ENCODE assay signal across 10 cellular contexts in genomic region chr5:171596391-171596878, GRCh38.
DNase-seq lines count a peak whose midpoint lies in the region; ATAC-seq, FAIRE-seq and TF ChIP-seq lines count a peak whose summit lies in the region.
"Had no signal": no experiment of that assay in that cellular context is flagged by ENCODE, and none has a peak within 500 bp of the region (broad histone marks: within the 10 kb centered on the region; RNA-seq: fewer than 3 reads in every experiment).

No MANE protein-coding gene starts in this region.

- WGBS in thymus: 91% methylated on average over 22 of the region's 22 CpGs
- WGBS in small intestine, 3 donors: 63 to 80% (median 77%) methylated on average over 21 to 22 of the region's 22 CpGs

- H3K4me1 ChIP-seq in HUES48 (ENCODE audit: control insufficient read depth, insufficient read depth, low read length) (peaks cover 7% of the 10 kb centered on the region), thymus (ENCODE audit: control insufficient read depth, insufficient read depth, low read length) (no peaks in the 10 kb centered on the region), small intestine (ENCODE audit: control insufficient read depth in 2 of 2, insufficient read depth in 1 of 2, low read depth in 1 of 2, low read length in 1 of 2) (no peaks in the 10 kb centered on the region)

- H3K27me3 ChIP-seq in HUES48 (ENCODE audit: control insufficient read depth, insufficient read depth, low read length): no peaks in the 10 kb centered on the region
- H3K27me3 ChIP-seq in thymus (ENCODE audit: control insufficient read depth, insufficient read depth): no peaks in the 10 kb centered on the region
- no peaks in the 10 kb centered on the region for H3K27me3 ChIP-seq in small intestine (ENCODE audit: control insufficient read depth in 2 of 2, insufficient read depth in 2 of 2, low read length in 2 of 2)

- no peak for ATAC-seq in HG03159 (IDR thresholded peaks at IDR 0.05; ENCODE audit: unreplicated experiment)

- TF ChIP-seq CTCF in choroid plexus epithelial cell (conservative IDR thresholded peaks at IDR 0.05; ENCODE audit: low read depth, low read length) (peak; percentile 21), GM13977 (IDR thresholded peaks at IDR 0.05; ENCODE audit: extremely low read depth, insufficient read depth, missing control alignments) (no peak)

- no peak overlapping the region; the same call in 1 of the 2 replicates for H3K9ac ChIP-seq in HUES48 (ENCODE audit: low read depth, low read length)

- DNase-seq in choroid plexus epithelial cell (ENCODE audit: low read depth) (peak; percentile 91), iris pigment epithelial cell (ENCODE audit: low read depth) (peak; percentile 81), small intestine (no peak), NCI-H187 treated with DMSO at 0.1 percent for 48 hours (lab: John Stamatoyannopoulos, UW) (no peak), GM13977 (ENCODE audit: low spot score) (no peak)
- DNase-seq: activated CD4-positive, alpha-beta T cell treated with anti-CD3 and anti-CD28 coated beads, Interleukin-2, amount 10 ng/mL, durations not matched to agents 7 days and 5 days; DMS79 had no signal

- no peaks in the 10 kb centered on the region for H3K9me3 ChIP-seq in HUES48 (ENCODE audit: control insufficient read depth, insufficient read depth, low read length)
- peaks cover 2% of the 10 kb centered on the region for H3K9me3 ChIP-seq in thymus (ENCODE audit: control insufficient read depth)
- no peaks in the 10 kb centered on the region for H3K9me3 ChIP-seq in small intestine (ENCODE audit: control insufficient read depth, low read depth)

- no peaks in the 10 kb centered on the region for H3K36me3 ChIP-seq in HUES48 (ENCODE audit: control insufficient read depth, insufficient read depth, low read length)
- no peaks in the 10 kb centered on the region for H3K36me3 ChIP-seq in thymus (ENCODE audit: control insufficient read depth, insufficient read depth)
- H3K36me3 ChIP-seq in small intestine (ENCODE audit: control insufficient read depth in 2 of 2, insufficient read depth in 2 of 2, low read length in 2 of 2): no peaks in the 10 kb centered on the region

- H3K27ac ChIP-seq in HUES48 (ENCODE audit: low read depth, low read length) (peak overlapping the region; percentile 71), thymus (ENCODE audit: low read depth) (peak overlapping the region; percentile 2), small intestine (ENCODE audit: low read depth in 1 of 2, low read length in 1 of 2) (no peak overlapping the region)

- H3K4me3 ChIP-seq in HUES48 (ENCODE audit: low read depth, low read length): no peak overlapping the region
- no peak overlapping the region for H3K4me3 ChIP-seq in choroid plexus epithelial cell (ENCODE audit: low read depth, low read length)
- no peak overlapping the region for H3K4me3 ChIP-seq in thymus (ENCODE audit: low read length)
- H3K4me3 ChIP-seq in small intestine (ENCODE audit: low read depth in 1 of 2, low read length in 2 of 2): no peak overlapping the region

- in situ Hi-C loops in GM13977 (cut with MboI; ENCODE audit: low pct_unique_long_range_greater_than_20kb, low sequenced_read_pairs, unreplicated experiment): no loop called here

- FAIRE-seq in small intestine (lab: Jason Lieb, UNC): no peak

Comparison
In these comparisons a context has a peak if more than half of its experiments do, and no peak if none do; other contexts are left out.
1. H3K27ac ChIP-seq: peak in HUES48 (single experiment) and thymus (single experiment); none in small intestine (0 of 2).
2. DNase-seq: peak in choroid plexus epithelial cell (single experiment) and iris pigment epithelial cell (single experiment); none in small intestine (single experiment), NCI-H187 treated with DMSO at 0.1 percent for 48 hours (single experiment) and GM13977 (single experiment).